ENCODE assay signal across 8 cellular contexts in the genomic region with DNA sequence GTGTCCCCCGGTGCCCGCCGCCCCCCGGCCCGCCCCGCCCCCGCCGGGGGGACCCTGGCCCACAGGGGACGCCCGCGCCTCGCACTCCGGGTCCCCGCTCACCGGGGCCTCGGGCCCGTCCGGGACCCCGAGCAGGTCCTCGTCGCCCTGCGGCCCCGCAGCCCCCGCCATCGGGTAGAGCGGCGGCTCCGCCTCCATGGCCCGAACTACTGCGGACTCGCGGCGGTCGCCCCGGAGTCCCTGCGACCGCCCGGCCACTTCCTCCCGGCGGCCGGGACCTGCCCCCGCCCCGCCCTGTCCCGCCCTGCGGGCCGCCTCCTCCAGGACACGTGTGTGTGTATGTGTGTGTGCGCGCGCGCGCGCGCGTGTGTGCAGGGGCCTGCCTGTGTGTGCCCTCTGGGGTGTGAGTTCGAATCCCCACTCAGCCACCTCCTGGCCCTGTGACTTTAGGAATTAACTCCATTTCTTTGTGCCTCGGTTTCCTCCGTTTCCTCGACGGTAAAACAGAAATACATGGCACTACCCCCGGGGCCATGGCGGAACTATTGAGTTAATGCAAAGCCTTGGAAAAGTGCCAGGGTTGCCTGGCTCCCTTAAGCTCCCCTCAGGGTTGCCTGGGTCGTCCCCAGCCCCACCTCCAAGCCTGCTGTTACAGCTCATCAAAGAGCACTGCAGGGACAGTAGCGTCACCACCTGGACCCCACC. TPM values are rescaled to one million over a fixed set of nuclear protein-coding genes. Genes with fewer than 3 reads are reported as not detected.
DNase-seq lines count a peak whose midpoint lies in the region; ATAC-seq and TF ChIP-seq lines count a peak whose summit lies in the region.

A gene with protein sequence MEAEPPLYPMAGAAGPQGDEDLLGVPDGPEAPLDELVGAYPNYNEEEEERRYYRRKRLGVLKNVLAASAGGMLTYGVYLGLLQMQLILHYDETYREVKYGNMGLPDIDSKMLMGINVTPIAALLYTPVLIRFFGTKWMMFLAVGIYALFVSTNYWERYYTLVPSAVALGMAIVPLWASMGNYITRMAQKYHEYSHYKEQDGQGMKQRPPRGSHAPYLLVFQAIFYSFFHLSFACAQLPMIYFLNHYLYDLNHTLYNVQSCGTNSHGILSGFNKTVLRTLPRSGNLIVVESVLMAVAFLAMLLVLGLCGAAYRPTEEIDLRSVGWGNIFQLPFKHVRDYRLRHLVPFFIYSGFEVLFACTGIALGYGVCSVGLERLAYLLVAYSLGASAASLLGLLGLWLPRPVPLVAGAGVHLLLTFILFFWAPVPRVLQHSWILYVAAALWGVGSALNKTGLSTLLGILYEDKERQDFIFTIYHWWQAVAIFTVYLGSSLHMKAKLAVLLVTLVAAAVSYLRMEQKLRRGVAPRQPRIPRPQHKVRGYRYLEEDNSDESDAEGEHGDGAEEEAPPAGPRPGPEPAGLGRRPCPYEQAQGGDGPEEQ (minus strand): TSS at position 252 of the 705 bp plus-strand sequence. CDS start 54 bp downstream, at position 198.

- H3K4me3 ChIP-seq in HCT116 (replicated peaks in 1 of 2; ENCODE audit: low read depth in 1 of 2, low read length in 2 of 2): peak within 1 kb of the TSS; percentile 58 to 78

- no peak for TF ChIP-seq CTCF in HCT116 (IDR thresholded peaks at IDR 0.05 in 2 of 3, conservative IDR thresholded peaks at IDR 0.05 in 1 of 3; ENCODE audit: borderline replicate concordance in 1 of 3, insufficient read depth in 1 of 3, low read depth in 2 of 3, low read length in 2 of 3)

- peaks cover 24 to 37% of the 10 kb centered on the region in 2 experiments for H3K4me1 ChIP-seq in HCT116 (ENCODE audit: control insufficient read depth in 1 of 2, insufficient read depth in 2 of 2, low read length in 2 of 2)

- H3K36me3 ChIP-seq in HCT116 (ENCODE audit: control insufficient read depth in 1 of 2, insufficient read depth in 2 of 2, low read length in 2 of 2): no peaks in the 10 kb centered on the region

- no peak within 1 kb of the TSS for H2AFZ ChIP-seq in HCT116 (ENCODE audit: low read depth, low read length, poor library complexity, severe bottlenecking)

- H3K9me3 ChIP-seq in HCT116 (ENCODE audit: control insufficient read depth in 1 of 2, insufficient read depth in 1 of 2, low read depth in 1 of 2, low read length in 2 of 2): no peaks in the 10 kb centered on the region

- RAD21 ChIA-PET in HCT116 (lab: Charles Lee; ENCODE audit: low non-redundant PET in 1 of 2, low total read pairs in 2 of 2, uncharacterized antibody in 2 of 2, unreplicated experiment in 2 of 2): no interaction called here

- H3K79me2 ChIP-seq in HCT116 (ENCODE audit: insufficient read depth, low read length): 0 out of 2 replicates have a peak, but pooled peaks cover 4% of the 10 kb centered on the region

- TF ChIP-seq POLR2A in HCT116 (IDR thresholded peaks at IDR 0.05; ENCODE audit: borderline replicate concordance, extremely low read depth, insufficient read depth, insufficient read length): no peak

- H3K27me3 ChIP-seq in HCT116 (ENCODE audit: insufficient read depth, low read length): no peaks in the 10 kb centered on the region

- peak; percentile 77 for DNase-seq in GF-D8 (lab: John Stamatoyannopoulos, UW)
- peak; percentile 67 for DNase-seq in HCT116 (ENCODE audit: low read depth, low spot score)
- DNase-seq in NCI-H2196 (lab: John Stamatoyannopoulos, UW; ENCODE audit: unreplicated experiment): peak; percentile 85
- DNase-seq in activated CD4-positive, CD25-positive, alpha-beta regulatory T cell (lab: John Stamatoyannopoulos, UW): peak; percentile 56 to 67 (median 59)
- peak; percentile 71 for DNase-seq in central memory CD4-positive, alpha-beta T cell
- peak; percentile 90 for DNase-seq in left kidney (ENCODE audit: low read depth, low spot score)
- peak; percentile 72 for DNase-seq in stimulated activated CD4-positive, alpha-beta T cell treated with anti-CD3 and anti-CD28 coated beads, Interleukin-2, amount 100 ng/mL, for 4 hours (ENCODE audit: low read depth)
- DNase-seq in NCI-H1092 treated with DMSO at 0.1 percent for 48 hours (lab: John Stamatoyannopoulos, UW): no peak

- H4K20me1 ChIP-seq in HCT116 (ENCODE audit: insufficient read depth): no peaks in the 10 kb centered on the region

- H3K27ac ChIP-seq in HCT116 (ENCODE audit: low read depth, low read length): peak within 1 kb of the TSS; percentile 77

- BruUV-seq in HCT116 (replicated peaks; lab: Mats Ljungman, UMichigan): no TSS peak

- intact Hi-C loops in HCT116 (cut with micrococcal nuclease): no loop called here

- POLR2A ChIA-PET in HCT116 (lab: Charles Lee): interaction anchor here (1.5 kb wide), 1 partner anchor 10 kb away, joined by 3 read pairs; no protein-coding TSS in a partner anchor

- H3K9ac ChIP-seq in HCT116 (ENCODE audit: low read length): peak within 1 kb of the TSS; percentile 78

- peak; percentile 82 for ATAC-seq in HCT116

- TF ChIP-seq RAD21 in HCT116 (IDR thresholded peaks at IDR 0.05; ENCODE audit: low read depth): no peak

- CTCF ChIA-PET in HCT116 (lab: Charles Lee): no interaction called here

- H3K9me2 ChIP-seq in HCT116 (ENCODE audit: insufficient read depth): no peaks in the 10 kb centered on the region

- peak within 1 kb of the TSS; percentile 98 for H3K4me2 ChIP-seq in HCT116 (ENCODE audit: low read length)

TF ChIP-seq in HCT116, 20 proteins besides CTCF, POLR2A, EP300 and RAD21:
- TF ChIP-seq EGR1 (IDR thresholded peaks at IDR 0.05; ENCODE audit: low read depth): no peak
- peak; percentile 43 for TF ChIP-seq YY1 (IDR thresholded peaks at IDR 0.05; ENCODE audit: extremely low read depth, insufficient replicate concordance, low read depth, low read length)
- peak; percentile 84 for TF ChIP-seq POLR2AphosphoS5 (IDR thresholded peaks at IDR 0.05; ENCODE audit: low read depth, low read length)
- TF ChIP-seq TCF7L2 (IDR thresholded peaks at IDR 0.05; ENCODE audit: borderline replicate concordance, extremely low read depth, insufficient read depth, insufficient read length): no peak
- 0 out of 2 replicates have a peak, but pooled peaks have one; percentile 40 for TF ChIP-seq ZFX (IDR thresholded peaks at IDR 0.05)
- no peak for TF ChIP-seq FOSL1 (IDR thresholded peaks at IDR 0.05; ENCODE audit: low read depth)
- no peak for TF ChIP-seq EZH2 (IDR thresholded peaks at IDR 0.05)
- TF ChIP-seq JUND (IDR thresholded peaks at IDR 0.05): no peak
- TF ChIP-seq, protein P1, sequence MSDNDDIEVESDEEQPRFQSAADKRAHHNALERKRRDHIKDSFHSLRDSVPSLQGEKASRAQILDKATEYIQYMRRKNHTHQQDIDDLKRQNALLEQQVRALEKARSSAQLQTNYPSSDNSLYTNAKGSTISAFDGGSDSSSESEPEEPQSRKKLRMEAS (IDR thresholded peaks at IDR 0.05): no peak

RNA-seq across cellular contexts. Expression of the gene that starts here (rescaled TPM):
- 72.9 TPM for total RNA-seq in HCT116 (2021; ENCODE audit: unreplicated experiment)
- polyA plus RNA-seq in HCT116 (2012): 55.1 and 67.6 TPM in 2 replicates
